Comparison of ENCODE assay signal across 23 cellular contexts in the genomic region with DNA sequence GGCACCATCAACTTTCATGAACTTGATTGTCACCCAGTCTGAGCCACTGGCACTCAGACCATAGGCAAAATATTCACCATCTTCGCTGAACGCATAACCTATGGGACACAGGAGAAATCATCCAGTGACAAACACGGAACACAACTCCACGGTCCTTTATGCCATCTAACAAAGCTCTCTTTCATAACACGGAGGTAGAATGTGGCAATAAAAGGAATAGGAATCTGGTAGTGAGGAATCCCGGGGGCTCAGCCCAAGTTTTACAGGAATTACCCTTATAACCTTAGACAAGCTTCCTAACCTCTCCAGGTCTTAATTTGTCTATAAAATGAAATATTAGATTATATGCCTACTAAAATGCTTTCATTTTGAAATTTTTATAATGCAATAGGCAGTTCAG. TPM values are rescaled to one million over a fixed set of nuclear protein-coding genes. Genes with fewer than 3 reads are reported as not detected.
A peak's percentile ranks its signal among the peaks of the same experiment; 100 is the strongest.
DNase-seq lines count a peak whose midpoint lies in the region; ATAC-seq and TF ChIP-seq lines count a peak whose summit lies in the region.
"Had no signal": no experiment of that assay in that cellular context is flagged by ENCODE, and none has a peak within 500 bp of the region (broad histone marks: within the 10 kb centered on the region; RNA-seq: fewer than 3 reads in every experiment).

No MANE protein-coding gene starts in this region.

- POLR2A ChIA-PET in RWPE1 (lab: Yijun Ruan, JAX; ENCODE audit: low non-redundant PET) = interaction anchor here (2.1 kb wide), 1 partner anchor 29 kb away, joined by 6 read pairs; a partner anchor contains a TSS

- no peak for TF ChIP-seq CTCF in RWPE1 (conservative IDR thresholded peaks at IDR 0.05; ENCODE audit: low read depth)
- TF ChIP-seq CTCF in endothelial cell (IDR thresholded peaks at IDR 0.05; ENCODE audit: unreplicated experiment) = no peak
- TF ChIP-seq CTCF in omental fat pad (IDR thresholded peaks at IDR 0.05) = no peak

- no peaks in the 10 kb centered on the region for H3K27me3 Mint-ChIP-seq in endothelial cell (ENCODE audit: unreplicated experiment)
- H3K27me3 Mint-ChIP-seq: naive thymus-derived CD4-positive, alpha-beta T cell had no signal

- no peak overlapping the region for H3K4me3 ChIP-seq in ACC112 (ENCODE audit: low read depth, low read length)
- no peak overlapping the region for H3K4me3 ChIP-seq in muscle layer of duodenum (ENCODE audit: low read depth in 1 of 2, low read length in 2 of 2)
- H3K4me3 ChIP-seq: A549; BLaER1 treated with 17β-estradiol and CSF1 and Interleukin-3, amounts not matched to agents 10 nM and 100 nM; coronary artery; lung; vagina had no signal

- peaks cover 5% of the 10 kb centered on the region for H3K4me1 Mint-ChIP-seq in endothelial cell (ENCODE audit: unreplicated experiment)

- H3K4me3 Mint-ChIP-seq in endothelial cell (ENCODE audit: unreplicated experiment) = peak overlapping the region; percentile 48
- H3K4me3 Mint-ChIP-seq: naive thymus-derived CD4-positive, alpha-beta T cell had no signal

- CTCF ChIA-PET in RWPE1 (lab: Yijun Ruan, JAX) = interaction anchor here (1.2 to 1.3 kb wide), 2 partner anchors 29 to 255 kb away, joined by 3 to 5 read pairs; a partner anchor contains a TSS

- H2AFZ ChIP-seq in ACC112 (ENCODE audit: low read length, unreplicated experiment) = no peak overlapping the region

- no peaks in the 10 kb centered on the region for H3K9me3 Mint-ChIP-seq in endothelial cell (ENCODE audit: unreplicated experiment)
- H3K9me3 Mint-ChIP-seq: naive thymus-derived CD4-positive, alpha-beta T cell had no signal

- H3K79me2 ChIP-seq in ACC112 (ENCODE audit: control insufficient read depth, insufficient read depth, low read length, unreplicated experiment) = no peaks in the 10 kb centered on the region

- H3K4me1 ChIP-seq in ACC112 (ENCODE audit: control insufficient read depth, insufficient read depth, low read length, unreplicated experiment) (peaks cover 18% of the 10 kb centered on the region), muscle layer of duodenum (ENCODE audit: control insufficient read depth in 1 of 2, insufficient read depth in 2 of 2, low read length in 2 of 2) (peaks cover 0 to 4% of the 10 kb centered on the region in 2 donors)
- H3K4me1 ChIP-seq: BLaER1 treated with 17β-estradiol and CSF1 and Interleukin-3, amounts not matched to agents 10 nM and 100 nM had no signal

- peaks cover 11% of the 10 kb centered on the region for H3K36me3 Mint-ChIP-seq in endothelial cell (ENCODE audit: low read depth, unreplicated experiment)

- H3K27ac ChIP-seq in ACC112 (ENCODE audit: low read depth, low read length) (peak overlapping the region; percentile 78), RWPE1 (peak overlapping the region; percentile 75), muscle layer of duodenum (ENCODE audit: low read length) (peak overlapping the region; percentile 74)
- H3K27ac ChIP-seq: A549; BLaER1 treated with 17β-estradiol and CSF1 and Interleukin-3, amounts not matched to agents 10 nM and 100 nM; brain microvascular endothelial cell; coronary artery; vagina had no signal

- DNase-seq in RWPE1 (ENCODE audit: low spot score) (no peak), endothelial cell (ENCODE audit: low spot score) (no peak), omental fat pad (ENCODE audit: low spot score) (no peak), dedifferentiated amniotic fluid mesenchymal stem cell (ENCODE audit: extremely low spot score) (no peak)
- no peak for DNase-seq in stimulated activated CD4-positive, alpha-beta T cell treated with anti-CD3 and anti-CD28 coated beads, Interleukin-4, amount 100 ng/mL, for 1 hour
- DNase-seq: activated CD4-positive, alpha-beta T cell treated with anti-CD3 and anti-CD28 coated beads, Interleukin-2, amount 50 U/mL, for 1 hour; activated gamma-delta T cell; naive thymus-derived CD4-positive, alpha-beta T cell; NCI-H1092 treated with DMSO at 0.1 percent for 48 hours; NCI-H524; posterior cingulate gyrus; Right ventricle myocardium superior; stimulated activated CD4-positive, alpha-beta T cell treated with anti-CD3 and anti-CD28 coated beads, Interleukin-2, amount 100 ng/mL, for 24 hours; T-helper 1 cell had no signal

- H3K27me3 ChIP-seq in ACC112 (ENCODE audit: insufficient read depth, low read length) (no peaks in the 10 kb centered on the region), muscle layer of duodenum (ENCODE audit: low read depth, low read length) (no peaks in the 10 kb centered on the region)
- H3K27me3 ChIP-seq: BLaER1 treated with 17β-estradiol and CSF1 and Interleukin-3, amounts not matched to agents 10 nM and 100 nM; brain microvascular endothelial cell; vagina had no signal

- H3K36me3 ChIP-seq in ACC112 (ENCODE audit: insufficient read depth, low read length) (peaks cover 31% of the 10 kb centered on the region), muscle layer of duodenum (ENCODE audit: control insufficient read depth in 1 of 2, insufficient read depth in 2 of 2, low read length in 2 of 2) (peaks cover 34 to 48% of the 10 kb centered on the region in 2 donors)

- H3K27ac Mint-ChIP-seq in endothelial cell (ENCODE audit: unreplicated experiment) = no peak overlapping the region

- ATAC-seq in omental fat pad (ENCODE audit: low FRiP score) (no peak), HG03469 (IDR thresholded peaks at IDR 0.05; ENCODE audit: unreplicated experiment) (no peak)
- ATAC-seq: naive thymus-derived CD4-positive, alpha-beta T cell had no signal

- no peaks in the 10 kb centered on the region for H3K9me3 ChIP-seq in muscle layer of duodenum (ENCODE audit: control insufficient read depth in 1 of 2, low read length in 2 of 2)
- H3K9me3 ChIP-seq: A549, vagina had no signal

RNA-seq across cellular contexts. Expression of a gene that starts 29.4 kb away (rescaled TPM):
- 39.6 TPM for total RNA-seq in endothelial cell (ENCODE audit: unreplicated experiment)
- total RNA-seq in omental fat pad = 10 to 100 TPM; 18.1 to 29.9 (median 23.6) TPM
